28 cellular contexts compared by ENCODE assay signal in genomic region chr10:113115534-113115933, GRCh38.
"Had no signal": no experiment of that assay in that cellular context is flagged by ENCODE, and none has a peak within 500 bp of the region (broad histone marks: within the 10 kb centered on the region; RNA-seq: fewer than 3 reads in every experiment).

No MANE protein-coding gene starts in this region.

- H3K27ac ChIP-seq: epithelial cell of prostate, esophagus squamous epithelium, heart right ventricle, left ventricle myocardium inferior, neutrophil, sigmoid colon, uterus had no signal

- H3K36me3 Mint-ChIP-seq: stimulated activated effector memory CD8-positive, alpha-beta T cell treated with anti-CD3 and anti-CD28 coated beads, Interleukin-12 subunit alpha, Interleukin-12 subunit beta, amount 100 ng/mL, for 72 hours had no signal

- H3K4me3 ChIP-seq: esophagus squamous epithelium, heart right ventricle, left ventricle myocardium inferior, lung, mucosa of descending colon, sigmoid colon, uterus had no signal

- H3K9me3 Mint-ChIP-seq: activated T-cell treated with anti-CD3 and anti-CD28 coated beads, Interleukin-2, amount 50 U/mL, for 72 hours; nephron; stimulated activated effector memory CD8-positive, alpha-beta T cell treated with anti-CD3 and anti-CD28 coated beads, Interleukin-12 subunit alpha, Interleukin-12 subunit beta, amount 100 ng/mL, for 72 hours; stimulated activated naive CD8-positive, alpha-beta T cell treated with anti-CD3 and anti-CD28 coated beads, Interleukin-15, Interleukin-2, amounts not matched to agents 100 ng/mL and 50 ng/mL, for 24 hours; T-helper 2 cell treated with Interferon-gamma antibody and Interleukin-4, amounts not matched to agents 5 μg/mL and 100 μg/mL, for 36 hours; type B pancreatic cell had no signal

- DNase-seq: activated CD4-positive, alpha-beta T cell treated with anti-CD3 and anti-CD28 coated beads for 4 hours; activated CD4-positive, alpha-beta T cell treated with anti-CD3 and anti-CD28 coated beads, Interleukin-2, amount 50 U/mL, for 4 hours; activated naive CD4-positive, alpha-beta T cell treated with Interleukin-2 at 50 U/mL for 16 hours; activated T-cell treated with anti-CD3 and anti-CD28 coated beads for 4 hours; activated T-cell treated with anti-CD3 and anti-CD28 coated beads, Interleukin-2, amount 50 U/mL, for 72 hours; anterior cingulate cortex; dermis blood vessel endothelial cell; effector CD8-positive, alpha-beta T cell; esophagus squamous epithelium; foreskin melanocyte; heart right ventricle; left ventricle myocardium inferior; mucosa of descending colon; retina; sigmoid colon; small intestine; stimulated activated CD4-positive, alpha-beta T cell treated with anti-CD3 and anti-CD28 coated beads, Interleukin-4, amount 100 ng/mL, for 24 hours; substantia nigra; uterus had no signal

- H3K4me1 Mint-ChIP-seq: stimulated activated effector memory CD8-positive, alpha-beta T cell treated with anti-CD3 and anti-CD28 coated beads, Interleukin-12 subunit alpha, Interleukin-12 subunit beta, amount 100 ng/mL, for 72 hours had no signal

- H3K27me3 ChIP-seq: esophagus squamous epithelium, heart right ventricle, neutrophil, sigmoid colon, uterus had no signal

- H3K4me3 Mint-ChIP-seq: activated naive CD8-positive, alpha-beta T cell; activated T-cell treated with anti-CD3 and anti-CD28 coated beads, Interleukin-2, amount 50 U/mL, for 72 hours; nephron; stimulated activated effector memory CD8-positive, alpha-beta T cell treated with anti-CD3 and anti-CD28 coated beads, Interleukin-12 subunit alpha, Interleukin-12 subunit beta, amount 100 ng/mL, for 72 hours; stimulated activated naive CD8-positive, alpha-beta T cell treated with anti-CD3 and anti-CD28 coated beads, Interleukin-15, Interleukin-2, amounts not matched to agents 100 ng/mL and 50 ng/mL, for 24 hours; T-helper 2 cell treated with Interferon-gamma antibody and Interleukin-4, amounts not matched to agents 5 μg/mL and 100 μg/mL, for 36 hours; type B pancreatic cell had no signal

- H3K36me3 ChIP-seq: esophagus squamous epithelium, heart right ventricle, left ventricle myocardium inferior, neutrophil, sigmoid colon, uterus had no signal

- H3K27me3 Mint-ChIP-seq: stimulated activated naive CD8-positive, alpha-beta T cell treated with anti-CD3 and anti-CD28 coated beads, Interleukin-15, Interleukin-2, amounts not matched to agents 100 ng/mL and 50 ng/mL, for 24 hours; type B pancreatic cell had no signal

- ATAC-seq: activated T-cell treated with anti-CD3 and anti-CD28 coated beads, Interleukin-2, amount 50 U/mL, for 72 hours; heart right ventricle; mucosa of descending colon; stimulated activated effector memory CD8-positive, alpha-beta T cell treated with anti-CD3 and anti-CD28 coated beads, Interleukin-12 subunit alpha, Interleukin-12 subunit beta, amount 100 ng/mL, for 72 hours had no signal

- H3K9me3 ChIP-seq: esophagus squamous epithelium, heart right ventricle, left ventricle myocardium inferior, mucosa of descending colon, neutrophil, sigmoid colon, uterus had no signal

- H3K27ac Mint-ChIP-seq: activated naive CD8-positive, alpha-beta T cell; activated T-cell treated with anti-CD3 and anti-CD28 coated beads, Interleukin-2, amount 50 U/mL, for 72 hours; nephron; stimulated activated effector memory CD8-positive, alpha-beta T cell treated with anti-CD3 and anti-CD28 coated beads, Interleukin-12 subunit alpha, Interleukin-12 subunit beta, amount 100 ng/mL, for 72 hours; stimulated activated naive CD8-positive, alpha-beta T cell treated with anti-CD3 and anti-CD28 coated beads, Interleukin-15, Interleukin-2, amounts not matched to agents 100 ng/mL and 50 ng/mL, for 24 hours; T-helper 2 cell treated with Interferon-gamma antibody and Interleukin-4, amounts not matched to agents 5 μg/mL and 100 μg/mL, for 36 hours; type B pancreatic cell had no signal
